Comparison of ENCODE assay signal across 1 cellular context in the genomic region with DNA sequence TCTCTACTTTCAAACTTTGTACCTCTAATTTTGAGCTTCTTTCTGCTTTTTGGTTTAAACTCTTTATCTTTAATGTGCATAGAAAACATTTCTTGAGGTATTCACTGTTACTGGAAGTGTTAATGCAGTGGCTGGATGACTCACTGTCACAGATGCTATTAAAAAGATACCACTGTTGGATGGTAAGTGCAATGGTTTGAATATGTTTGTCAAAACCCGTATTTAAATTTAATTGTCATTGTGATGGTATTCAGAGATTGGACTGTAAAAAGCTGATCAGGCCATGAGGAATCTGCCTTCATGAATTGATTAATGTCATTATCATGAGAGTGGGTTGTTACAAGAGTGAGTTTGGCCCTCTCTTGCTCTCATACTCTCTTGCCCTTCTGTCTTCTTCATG.
TF ChIP-seq lines count a peak whose summit lies in the region.

No MANE protein-coding gene starts in this region.

TF ChIP-seq in SK-N-SH treated with all-trans-retinoic acid at 6 μM for 48 hours, 23 proteins besides CTCF, POLR2A, EP300 and RAD21:
- TF ChIP-seq, protein P1, sequence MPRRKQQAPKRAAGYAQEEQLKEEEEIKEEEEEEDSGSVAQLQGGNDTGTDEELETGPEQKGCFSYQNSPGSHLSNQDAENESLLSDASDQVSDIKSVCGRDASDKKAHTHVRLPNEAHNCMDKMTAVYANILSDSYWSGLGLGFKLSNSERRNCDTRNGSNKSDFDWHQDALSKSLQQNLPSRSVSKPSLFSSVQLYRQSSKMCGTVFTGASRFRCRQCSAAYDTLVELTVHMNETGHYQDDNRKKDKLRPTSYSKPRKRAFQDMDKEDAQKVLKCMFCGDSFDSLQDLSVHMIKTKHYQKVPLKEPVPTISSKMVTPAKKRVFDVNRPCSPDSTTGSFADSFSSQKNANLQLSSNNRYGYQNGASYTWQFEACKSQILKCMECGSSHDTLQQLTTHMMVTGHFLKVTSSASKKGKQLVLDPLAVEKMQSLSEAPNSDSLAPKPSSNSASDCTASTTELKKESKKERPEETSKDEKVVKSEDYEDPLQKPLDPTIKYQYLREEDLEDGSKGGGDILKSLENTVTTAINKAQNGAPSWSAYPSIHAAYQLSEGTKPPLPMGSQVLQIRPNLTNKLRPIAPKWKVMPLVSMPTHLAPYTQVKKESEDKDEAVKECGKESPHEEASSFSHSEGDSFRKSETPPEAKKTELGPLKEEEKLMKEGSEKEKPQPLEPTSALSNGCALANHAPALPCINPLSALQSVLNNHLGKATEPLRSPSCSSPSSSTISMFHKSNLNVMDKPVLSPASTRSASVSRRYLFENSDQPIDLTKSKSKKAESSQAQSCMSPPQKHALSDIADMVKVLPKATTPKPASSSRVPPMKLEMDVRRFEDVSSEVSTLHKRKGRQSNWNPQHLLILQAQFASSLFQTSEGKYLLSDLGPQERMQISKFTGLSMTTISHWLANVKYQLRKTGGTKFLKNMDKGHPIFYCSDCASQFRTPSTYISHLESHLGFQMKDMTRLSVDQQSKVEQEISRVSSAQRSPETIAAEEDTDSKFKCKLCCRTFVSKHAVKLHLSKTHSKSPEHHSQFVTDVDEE (CRISPR knock-in tag; IDR thresholded peaks at IDR 0.05), result no peak
- TF ChIP-seq BACH2 (CRISPR knock-in tag; IDR thresholded peaks at IDR 0.05; ENCODE audit: borderline replicate concordance) (no peak), RARB (CRISPR knock-in tag; IDR thresholded peaks at IDR 0.05) (no peak), ISL1 (CRISPR knock-in tag; IDR thresholded peaks at IDR 0.05) (peak; percentile 93), ZNF70 (CRISPR knock-in tag; IDR thresholded peaks at IDR 0.05) (no peak), ZNF8 (CRISPR knock-in tag; IDR thresholded peaks at IDR 0.05) (peak; percentile 12; the same call in 1 of the 2 replicates), CREB5 (CRISPR knock-in tag; IDR thresholded peaks at IDR 0.05; ENCODE audit: low read depth) (0 out of 2 replicates have a peak, but pooled peaks have one; percentile 9), TOX (CRISPR knock-in tag; IDR thresholded peaks at IDR 0.05; ENCODE audit: borderline replicate concordance) (no peak), ZFP3 (CRISPR knock-in tag; IDR thresholded peaks at IDR 0.05) (no peak)
- TF ChIP-seq, protein P2, sequence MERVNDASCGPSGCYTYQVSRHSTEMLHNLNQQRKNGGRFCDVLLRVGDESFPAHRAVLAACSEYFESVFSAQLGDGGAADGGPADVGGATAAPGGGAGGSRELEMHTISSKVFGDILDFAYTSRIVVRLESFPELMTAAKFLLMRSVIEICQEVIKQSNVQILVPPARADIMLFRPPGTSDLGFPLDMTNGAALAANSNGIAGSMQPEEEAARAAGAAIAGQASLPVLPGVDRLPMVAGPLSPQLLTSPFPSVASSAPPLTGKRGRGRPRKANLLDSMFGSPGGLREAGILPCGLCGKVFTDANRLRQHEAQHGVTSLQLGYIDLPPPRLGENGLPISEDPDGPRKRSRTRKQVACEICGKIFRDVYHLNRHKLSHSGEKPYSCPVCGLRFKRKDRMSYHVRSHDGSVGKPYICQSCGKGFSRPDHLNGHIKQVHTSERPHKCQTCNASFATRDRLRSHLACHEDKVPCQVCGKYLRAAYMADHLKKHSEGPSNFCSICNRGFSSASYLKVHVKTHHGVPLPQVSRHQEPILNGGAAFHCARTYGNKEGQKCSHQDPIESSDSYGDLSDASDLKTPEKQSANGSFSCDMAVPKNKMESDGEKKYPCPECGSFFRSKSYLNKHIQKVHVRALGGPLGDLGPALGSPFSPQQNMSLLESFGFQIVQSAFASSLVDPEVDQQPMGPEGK (CRISPR knock-in tag; IDR thresholded peaks at IDR 0.05; ENCODE audit: borderline replicate concordance), result peak; percentile 22; the same call in 1 of the 2 replicates
